In the genomic region with DNA sequence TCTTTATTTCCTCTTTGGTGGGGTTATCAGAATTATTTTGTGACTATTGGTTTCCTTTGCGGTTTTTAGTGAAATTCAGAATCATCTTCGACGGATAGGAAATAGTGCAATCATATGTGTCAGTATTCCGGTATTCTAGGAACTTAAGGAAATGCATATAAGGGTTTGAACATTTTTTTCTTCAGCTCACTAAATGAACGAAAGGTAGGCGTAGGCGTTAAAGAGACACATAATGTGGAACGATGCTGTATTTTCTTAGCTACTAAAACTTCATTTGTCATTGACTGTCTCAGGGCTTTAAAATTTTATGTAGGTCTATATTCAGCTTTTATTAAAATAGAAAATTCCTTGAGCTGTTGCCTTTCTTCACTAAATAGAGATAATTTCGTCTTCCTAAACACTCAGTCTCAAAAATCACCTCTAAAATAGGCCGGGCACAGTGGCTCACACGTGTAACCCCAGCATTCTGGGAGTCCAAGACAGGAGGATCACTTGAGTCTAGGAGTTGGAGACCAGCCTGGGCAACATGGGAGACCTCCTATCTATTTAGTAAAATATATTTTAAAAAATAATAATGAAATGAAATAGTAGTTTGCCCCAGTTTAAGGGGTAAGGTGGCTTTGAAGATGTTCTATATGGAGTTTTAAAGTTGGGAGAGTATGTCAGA, we compare ENCODE assay signal across 8 cellular contexts. TPM values are rescaled to one million over a fixed set of nuclear protein-coding genes. Genes with fewer than 3 reads are reported as not detected.
A peak's percentile ranks its signal among the peaks of the same experiment; 100 is the strongest.
DNase-seq lines count a peak whose midpoint lies in the region; TF ChIP-seq lines count a peak whose summit lies in the region.

No MANE protein-coding gene starts in this region.

- H3K4me3 ChIP-seq in duodenal mucosa (ENCODE audit: low read depth in 1 of 2, low read length in 2 of 2) (peak overlapping the region in 1 of 2 donors; percentile 61), osteoblast (ENCODE audit: insufficient read depth, low read length) (peak overlapping the region; percentile 100), ovary (no peak overlapping the region)

- H3K4me1 ChIP-seq in duodenal mucosa (ENCODE audit: control insufficient read depth in 1 of 2, insufficient read depth in 2 of 2, low read length in 2 of 2) (peaks cover 10 to 15% of the 10 kb centered on the region in 2 donors), osteoblast (ENCODE audit: insufficient read depth, low read length) (peaks cover 17% of the 10 kb centered on the region), ovary (ENCODE audit: insufficient read depth) (peaks cover 2% of the 10 kb centered on the region)

- H2AFZ ChIP-seq in osteoblast (ENCODE audit: low read length), result peak overlapping the region; percentile 98

- H3K79me2 ChIP-seq in osteoblast (ENCODE audit: insufficient read depth, low read length), result peaks cover 33% of the 10 kb centered on the region

- intact Hi-C loops in ovary (cut with DNase I), result no loop called here

- no peaks in the 10 kb centered on the region for H3K27me3 ChIP-seq in duodenal mucosa (ENCODE audit: control insufficient read depth in 1 of 2, insufficient read depth in 2 of 2, low read length in 2 of 2)
- no peaks in the 10 kb centered on the region for H3K27me3 ChIP-seq in osteoblast (ENCODE audit: insufficient read depth, low read length)
- H3K27me3 ChIP-seq in ovary, result no peaks in the 10 kb centered on the region

- H3K9me3 ChIP-seq in duodenal mucosa (ENCODE audit: control insufficient read depth in 1 of 2, low read length in 2 of 2) (no peaks in the 10 kb centered on the region), osteoblast (ENCODE audit: low read depth, low read length) (no peaks in the 10 kb centered on the region), ovary (no peaks in the 10 kb centered on the region)

- peaks cover 18% of the 10 kb centered on the region for H4K20me1 ChIP-seq in osteoblast (ENCODE audit: insufficient read depth, low read length)

- TF ChIP-seq EP300 in ovary (IDR thresholded peaks at IDR 0.05), result no peak

- TF ChIP-seq POLR2A in ovary (IDR thresholded peaks at IDR 0.05), result no peak

- 75 to 81% (median 75%) methylated on average over 11 of the region's 11 CpGs for WGBS in ovary, 3 donors

- H3K27ac ChIP-seq in duodenal mucosa (ENCODE audit: low read depth, low read length) (peak overlapping the region; percentile 90), osteoblast (ENCODE audit: low read depth, low read length) (peak overlapping the region; percentile 88), ovary (peak overlapping the region in 1 of 2 donors; percentile 89)

- DNase-seq in ELR (ENCODE audit: low read depth), result peak; percentile 17
- DNase-seq in OCI-M2 (lab: John Stamatoyannopoulos, UW; ENCODE audit: unreplicated experiment), result peak; percentile 29
- DNase-seq in osteoblast (ENCODE audit: insufficient read length, low spot score, missing footprints), result no peak
- no peak for DNase-seq in ovary
- no peak for DNase-seq in NCI-H1092 treated with DMSO at 0.1 percent for 48 hours (lab: John Stamatoyannopoulos, UW)
- DNase-seq in retina, result no peak
- DNase-seq in foreskin melanocyte, result no peak

- no peak overlapping the region for H3K9ac ChIP-seq in duodenal mucosa (ENCODE audit: low read depth in 1 of 2, low read length in 2 of 2)

- H3K36me3 ChIP-seq in duodenal mucosa (ENCODE audit: control insufficient read depth in 1 of 2, insufficient read depth in 2 of 2, low read length in 2 of 2) (no peaks in the 10 kb centered on the region), osteoblast (ENCODE audit: insufficient read depth, low read length) (no peaks in the 10 kb centered on the region), ovary (no peaks in the 10 kb centered on the region)

- peak overlapping the region; percentile 87 for H3K4me2 ChIP-seq in osteoblast (ENCODE audit: insufficient read depth, low read length)

- no peak for TF ChIP-seq CTCF in osteoblast (IDR thresholded peaks at IDR 0.05; ENCODE audit: extremely low read depth, low read depth, low read length)
- TF ChIP-seq CTCF in ovary (IDR thresholded peaks at IDR 0.05), result no peak

RNA-seq across cellular contexts. Expression of a gene that starts 1.5 kb away (rescaled TPM):
- 97.5 and 99.5 TPM in 2 replicates for total RNA-seq in osteoblast
- 10 to 100 TPM; 30.7 to 95.1 (median 35.1) TPM for total RNA-seq in ovary
- 10 to 100 TPM; 14.3 to 18.2 TPM for polyA plus RNA-seq in ovary

Comparison
In these comparisons a context has a peak if more than half of its experiments do, and no peak if none do; other contexts are left out.
1. DNase-seq: peak in ELR (single experiment) and OCI-M2 (single experiment); none in osteoblast (single experiment), ovary (0 of 5), NCI-H1092 treated with DMSO at 0.1 percent for 48 hours (single experiment), retina (single experiment) and foreskin melanocyte (single experiment).